Comparison of ENCODE assay signal across 11 cellular contexts in genomic region chr10:63603709-63604445, GRCh38.
DNase-seq lines count a peak whose midpoint lies in the region; ATAC-seq lines count a peak whose summit lies in the region.
"Had no signal": no experiment of that assay in that cellular context is flagged by ENCODE, and none has a peak within 500 bp of the region (broad histone marks: within the 10 kb centered on the region; RNA-seq: fewer than 3 reads in every experiment).

No MANE protein-coding gene starts in this region.

- CTCF ChIA-PET in naive thymus-derived CD4-positive, alpha-beta T cell (lab: Charles Lee) = no interaction called here

- H3K4me3 ChIP-seq in adipocyte (ENCODE audit: low read length) = no peak overlapping the region
- no peak overlapping the region for H3K4me3 ChIP-seq in naive thymus-derived CD4-positive, alpha-beta T cell (ENCODE audit: low read length)
- H3K4me3 ChIP-seq: esophagus squamous epithelium, suprapubic skin had no signal

- DNase-seq in adipocyte (ENCODE audit: low read depth) = peak; percentile 45
- no peak for DNase-seq in stimulated activated naive B cell treated with anti-CD40 and anti-IgM and Interleukin-4, amounts not matched to agents 10 μg/mL and 1 μg/mL and 100 μg/mL, for 72 hours
- no peak for DNase-seq in naive thymus-derived CD4-positive, alpha-beta T cell
- DNase-seq in activated T-cell treated with anti-CD3 and anti-CD28 coated beads, Interleukin-2, amount 50 U/mL, for 72 hours = no peak
- DNase-seq in activated effector memory CD4-positive, alpha-beta T cell treated with anti-CD3 and anti-CD28 coated beads, Interleukin-2, amount 50 U/mL, for 16 hours = no peak
- DNase-seq: activated naive CD8-positive, alpha-beta T cell treated with anti-CD3 and anti-CD28 coated beads, Interleukin-2, amount 50 U/mL, for 24 hours; esophagus squamous epithelium; NCI-H1048 had no signal

- no peaks in the 10 kb centered on the region for H3K9me3 ChIP-seq in adipocyte (ENCODE audit: control insufficient read depth, low read length)
- no peaks in the 10 kb centered on the region for H3K9me3 ChIP-seq in naive thymus-derived CD4-positive, alpha-beta T cell (ENCODE audit: control insufficient read depth in 2 of 3, low read length in 3 of 3)
- H3K9me3 ChIP-seq: esophagus squamous epithelium, suprapubic skin had no signal

- H3K27ac Mint-ChIP-seq in stimulated activated naive B cell treated with anti-CD40 and anti-IgM and Interleukin-4, amounts not matched to agents 10 μg/mL and 1 μg/mL and 100 μg/mL, for 72 hours = no peak overlapping the region
- no peak overlapping the region for H3K27ac Mint-ChIP-seq in naive thymus-derived CD4-positive, alpha-beta T cell
- H3K27ac Mint-ChIP-seq in activated T-cell treated with anti-CD3 and anti-CD28 coated beads, Interleukin-2, amount 50 U/mL, for 72 hours = no peak overlapping the region
- H3K27ac Mint-ChIP-seq: activated naive CD8-positive, alpha-beta T cell treated with anti-CD3 and anti-CD28 coated beads, Interleukin-2, amount 50 U/mL, for 24 hours had no signal

- no peak overlapping the region for H3K4me3 Mint-ChIP-seq in stimulated activated naive B cell treated with anti-CD40 and anti-IgM and Interleukin-4, amounts not matched to agents 10 μg/mL and 1 μg/mL and 100 μg/mL, for 72 hours
- no peak overlapping the region for H3K4me3 Mint-ChIP-seq in naive thymus-derived CD4-positive, alpha-beta T cell
- no peak overlapping the region for H3K4me3 Mint-ChIP-seq in activated T-cell treated with anti-CD3 and anti-CD28 coated beads, Interleukin-2, amount 50 U/mL, for 72 hours
- H3K4me3 Mint-ChIP-seq: activated naive CD8-positive, alpha-beta T cell treated with anti-CD3 and anti-CD28 coated beads, Interleukin-2, amount 50 U/mL, for 24 hours had no signal

- intact Hi-C loops in naive thymus-derived CD4-positive, alpha-beta T cell (cut with micrococcal nuclease) = no loop called here

- H3K4me1 Mint-ChIP-seq in stimulated activated naive B cell treated with anti-CD40 and anti-IgM and Interleukin-4, amounts not matched to agents 10 μg/mL and 1 μg/mL and 100 μg/mL, for 72 hours = peaks cover 19 to 21% of the 10 kb centered on the region in 2 donors
- H3K4me1 Mint-ChIP-seq in naive thymus-derived CD4-positive, alpha-beta T cell = peaks cover 0 to 9% (median 0%) of the 10 kb centered on the region in 7 donors
- no peaks in the 10 kb centered on the region for H3K4me1 Mint-ChIP-seq in activated T-cell treated with anti-CD3 and anti-CD28 coated beads, Interleukin-2, amount 50 U/mL, for 72 hours (ENCODE audit: low read depth)

- peaks cover 7 to 18% of the 10 kb centered on the region in 2 donors for H3K36me3 Mint-ChIP-seq in stimulated activated naive B cell treated with anti-CD40 and anti-IgM and Interleukin-4, amounts not matched to agents 10 μg/mL and 1 μg/mL and 100 μg/mL, for 72 hours
- H3K36me3 Mint-ChIP-seq in naive thymus-derived CD4-positive, alpha-beta T cell = peaks cover 0 to 16% (median 9%) of the 10 kb centered on the region in 5 donors
- H3K36me3 Mint-ChIP-seq in activated T-cell treated with anti-CD3 and anti-CD28 coated beads, Interleukin-2, amount 50 U/mL, for 72 hours (ENCODE audit: insufficient read depth in 2 of 2) = peaks cover 0 to 3% of the 10 kb centered on the region in 2 donors

- peaks cover 18% of the 10 kb centered on the region for H3K36me3 ChIP-seq in adipocyte (ENCODE audit: control insufficient read depth, insufficient read depth, low read length, severe bottlenecking)
- H3K36me3 ChIP-seq in naive thymus-derived CD4-positive, alpha-beta T cell (ENCODE audit: control insufficient read depth in 2 of 3, insufficient read depth in 3 of 3, low read length in 3 of 3) = peaks cover 0 to 4% (median 0%) of the 10 kb centered on the region in 3 experiments

- no peaks in the 10 kb centered on the region for H3K9me3 Mint-ChIP-seq in stimulated activated naive B cell treated with anti-CD40 and anti-IgM and Interleukin-4, amounts not matched to agents 10 μg/mL and 1 μg/mL and 100 μg/mL, for 72 hours
- no peaks in the 10 kb centered on the region for H3K9me3 Mint-ChIP-seq in naive thymus-derived CD4-positive, alpha-beta T cell
- no peaks in the 10 kb centered on the region for H3K9me3 Mint-ChIP-seq in activated T-cell treated with anti-CD3 and anti-CD28 coated beads, Interleukin-2, amount 50 U/mL, for 72 hours
- H3K9me3 Mint-ChIP-seq: activated naive CD8-positive, alpha-beta T cell treated with anti-CD3 and anti-CD28 coated beads, Interleukin-2, amount 50 U/mL, for 24 hours had no signal

- peak; percentile 81 for ATAC-seq in GM19043 (IDR thresholded peaks at IDR 0.05; ENCODE audit: low read depth, unreplicated experiment)
- peak; percentile 79 for ATAC-seq in HG02759 (IDR thresholded peaks at IDR 0.05; ENCODE audit: unreplicated experiment)
- peak; percentile 63 to 74 for ATAC-seq in stimulated activated naive B cell treated with anti-CD40 and anti-IgM and Interleukin-4, amounts not matched to agents 10 μg/mL and 1 μg/mL and 100 μg/mL, for 72 hours (replicated peaks)
- ATAC-seq in naive thymus-derived CD4-positive, alpha-beta T cell = no peak
- ATAC-seq in activated T-cell treated with anti-CD3 and anti-CD28 coated beads, Interleukin-2, amount 50 U/mL, for 72 hours (replicated peaks in 1 of 2) = no peak
- ATAC-seq: activated naive CD8-positive, alpha-beta T cell treated with anti-CD3 and anti-CD28 coated beads, Interleukin-2, amount 50 U/mL, for 24 hours had no signal

- no peak overlapping the region for H3K9ac ChIP-seq in adipocyte (ENCODE audit: low read length)

- no peaks in the 10 kb centered on the region for H3K4me1 ChIP-seq in adipocyte (ENCODE audit: control insufficient read depth, insufficient read depth, low read length)
- no peaks in the 10 kb centered on the region for H3K4me1 ChIP-seq in naive thymus-derived CD4-positive, alpha-beta T cell (ENCODE audit: control insufficient read depth in 2 of 2, insufficient read depth in 2 of 2, low read length in 2 of 2)
- H3K4me1 ChIP-seq: esophagus squamous epithelium, suprapubic skin had no signal

- H3K27me3 Mint-ChIP-seq in stimulated activated naive B cell treated with anti-CD40 and anti-IgM and Interleukin-4, amounts not matched to agents 10 μg/mL and 1 μg/mL and 100 μg/mL, for 72 hours = no peaks in the 10 kb centered on the region
- H3K27me3 Mint-ChIP-seq in naive thymus-derived CD4-positive, alpha-beta T cell = no peaks in the 10 kb centered on the region
- no peaks in the 10 kb centered on the region for H3K27me3 Mint-ChIP-seq in activated T-cell treated with anti-CD3 and anti-CD28 coated beads, Interleukin-2, amount 50 U/mL, for 72 hours (ENCODE audit: low read depth)
- H3K27me3 Mint-ChIP-seq: activated naive CD8-positive, alpha-beta T cell treated with anti-CD3 and anti-CD28 coated beads, Interleukin-2, amount 50 U/mL, for 24 hours had no signal

- POLR2A ChIA-PET in naive thymus-derived CD4-positive, alpha-beta T cell (lab: Charles Lee) = no interaction called here

- H3K27me3 ChIP-seq in adipocyte (replicated peaks; ENCODE audit: control insufficient read depth, insufficient read depth, low read length) = no peaks in the 10 kb centered on the region
- H3K27me3 ChIP-seq in naive thymus-derived CD4-positive, alpha-beta T cell (ENCODE audit: control insufficient read depth in 2 of 2, insufficient read depth in 2 of 2, low read length in 2 of 2) = no peaks in the 10 kb centered on the region
- H3K27me3 ChIP-seq: esophagus squamous epithelium, suprapubic skin had no signal

- H3K27ac ChIP-seq in naive thymus-derived CD4-positive, alpha-beta T cell (ENCODE audit: low read depth, low read length) = no peak overlapping the region
- H3K27ac ChIP-seq: esophagus squamous epithelium, suprapubic skin had no signal

Comparison
In these comparisons a context has a peak if more than half of its experiments do, and no peak if none do; other contexts are left out.
1. ATAC-seq: peak in GM19043 (single experiment), HG02759 (single experiment) and stimulated activated naive B cell treated with anti-CD40 and anti-IgM and Interleukin-4, amounts not matched to agents 10 μg/mL and 1 μg/mL and 100 μg/mL, for 72 hours (2 of 2); none in naive thymus-derived CD4-positive, alpha-beta T cell (single experiment) and activated T-cell treated with anti-CD3 and anti-CD28 coated beads, Interleukin-2, amount 50 U/mL, for 72 hours (0 of 2).